ENCODE assay signal across 8 cellular contexts in the genomic region with DNA sequence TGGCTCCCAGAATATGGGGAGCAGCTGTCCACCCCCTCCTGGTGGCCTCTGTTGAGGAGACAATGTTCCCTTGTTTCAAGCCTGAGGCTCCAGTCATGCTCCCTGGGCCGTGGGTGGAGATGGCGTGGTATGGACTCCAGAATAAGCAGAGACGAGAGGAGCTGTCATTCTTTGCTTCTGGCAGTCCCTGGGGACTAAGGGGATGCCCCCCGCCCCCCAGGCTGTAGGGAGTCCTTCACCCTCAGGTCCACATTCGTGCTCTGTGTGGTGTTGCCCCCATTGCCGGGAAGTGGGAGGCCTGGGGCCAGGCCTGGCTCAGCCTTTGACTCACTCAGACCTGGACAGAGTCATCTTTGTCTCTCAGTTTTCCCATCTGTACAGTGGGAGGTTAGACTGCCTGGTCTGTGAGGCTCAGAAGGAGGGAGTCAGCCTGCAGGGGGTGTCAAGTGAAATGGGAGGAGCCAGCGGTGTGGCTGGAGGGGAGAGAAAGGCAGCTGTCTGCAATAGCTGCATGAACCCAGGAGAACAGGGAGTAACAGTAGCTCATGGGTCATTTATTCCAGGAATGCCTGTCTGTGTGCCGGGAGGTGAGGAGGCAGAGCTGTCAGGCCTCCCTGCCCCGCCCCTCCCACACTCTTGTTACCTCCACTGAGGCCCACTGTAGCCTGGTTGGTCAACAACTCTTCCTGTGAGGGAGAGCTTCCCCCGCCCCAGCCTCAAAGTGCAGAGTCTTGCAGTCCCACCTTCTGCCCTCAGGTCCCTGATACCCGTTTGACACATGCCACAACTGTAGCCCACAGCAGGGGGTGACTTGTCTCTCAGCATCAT. TPM values are rescaled to one million over a fixed set of nuclear protein-coding genes. Genes with fewer than 3 reads are reported as not detected.
DNase-seq lines count a peak whose midpoint lies in the region; ATAC-seq and TF ChIP-seq lines count a peak whose summit lies in the region.
"Had no signal": no experiment of that assay in that cellular context is flagged by ENCODE, and none has a peak within 500 bp of the region (broad histone marks: within the 10 kb centered on the region; RNA-seq: fewer than 3 reads in every experiment).

No MANE protein-coding gene starts in this region.

- no peak overlapping the region for H3K27ac Mint-ChIP-seq in activated CD8-positive, alpha-beta T cell treated with anti-CD3 and anti-CD28 coated beads for 36 hours
- peak overlapping the region; percentile 82 for H3K27ac Mint-ChIP-seq in stimulated activated naive B cell treated with anti-CD40 and anti-IgM and Interleukin-4, amounts not matched to agents 10 μg/mL and 1 μg/mL and 100 μg/mL, for 72 hours

- intact Hi-C loops in activated CD8-positive, alpha-beta T cell treated with anti-CD3 and anti-CD28 coated beads for 36 hours (cut with micrococcal nuclease): no loop called here

- no peak for DNase-seq in activated CD8-positive, alpha-beta T cell treated with anti-CD3 and anti-CD28 coated beads for 36 hours
- peak; percentile 67 to 69 for DNase-seq in hippocampal formation (lab: John Stamatoyannopoulos, UW)
- DNase-seq in stimulated activated naive B cell treated with anti-CD40 and anti-IgM and Interleukin-4, amounts not matched to agents 10 μg/mL and 1 μg/mL and 100 μg/mL, for 72 hours: peak; percentile 51
- no peak for DNase-seq in D341Med (ENCODE audit: low spot score)
- no peak for DNase-seq in NCI-H146 treated with DMSO at 0.1 percent for 48 hours (lab: John Stamatoyannopoulos, UW; ENCODE audit: unreplicated experiment)

- 0 out of 2 replicates have a peak, but pooled peaks cover 7% of the 10 kb centered on the region for H3K4me1 ChIP-seq in HEK293 (ENCODE audit: control insufficient read depth, insufficient read depth, low read length)

- CTCF ChIA-PET in HEK293 (lab: Yijun Ruan, JAX): interaction anchor here (0.7 to 3.6 kb wide), 6 partner anchors 10 to 364 kb away, joined by 3 to 28 read pairs (median 7); no protein-coding TSS in a partner anchor
- CTCF ChIA-PET in activated CD8-positive, alpha-beta T cell treated with anti-CD3 and anti-CD28 coated beads for 36 hours (lab: Charles Lee): interaction anchor here (0.8 to 3.7 kb wide), 8 partner anchors 11 to 46 kb away, joined by 3 to 17 read pairs (median 4); no protein-coding TSS in a partner anchor

- no peak overlapping the region for H3K4me3 Mint-ChIP-seq in activated CD8-positive, alpha-beta T cell treated with anti-CD3 and anti-CD28 coated beads for 36 hours
- peak overlapping the region; percentile 74 to 77 for H3K4me3 Mint-ChIP-seq in stimulated activated naive B cell treated with anti-CD40 and anti-IgM and Interleukin-4, amounts not matched to agents 10 μg/mL and 1 μg/mL and 100 μg/mL, for 72 hours

- no peaks in the 10 kb centered on the region for H3K4me1 Mint-ChIP-seq in activated CD8-positive, alpha-beta T cell treated with anti-CD3 and anti-CD28 coated beads for 36 hours (ENCODE audit: low read depth)
- H3K4me1 Mint-ChIP-seq in stimulated activated naive B cell treated with anti-CD40 and anti-IgM and Interleukin-4, amounts not matched to agents 10 μg/mL and 1 μg/mL and 100 μg/mL, for 72 hours: peaks cover 57 to 87% of the 10 kb centered on the region in 2 donors

- POLR2A ChIA-PET in HEK293 (lab: Yijun Ruan, JAX): interaction anchor here (0.8 to 1.2 kb wide), 4 partner anchors 9 to 62 kb away, joined by 3 read pairs; no protein-coding TSS in a partner anchor
- POLR2A ChIA-PET in activated CD8-positive, alpha-beta T cell treated with anti-CD3 and anti-CD28 coated beads for 36 hours (lab: Charles Lee): interaction anchor here (1.2 kb wide), 1 partner anchor 63 kb away, joined by 4 read pairs; no protein-coding TSS in a partner anchor

- H3K27ac ChIP-seq in HEK293 (ENCODE audit: extremely low read depth, low read depth, low read length): no peak overlapping the region

- no peak for TF ChIP-seq CTCF in HEK293 (tag by site-specific recombination; IDR thresholded peaks at IDR 0.05)
- no peak for TF ChIP-seq CTCF in activated CD8-positive, alpha-beta T cell treated with anti-CD3 and anti-CD28 coated beads for 36 hours (IDR thresholded peaks at IDR 0.05)

- no peaks in the 10 kb centered on the region for H3K9me3 Mint-ChIP-seq in activated CD8-positive, alpha-beta T cell treated with anti-CD3 and anti-CD28 coated beads for 36 hours
- H3K9me3 Mint-ChIP-seq in stimulated activated naive B cell treated with anti-CD40 and anti-IgM and Interleukin-4, amounts not matched to agents 10 μg/mL and 1 μg/mL and 100 μg/mL, for 72 hours: no peaks in the 10 kb centered on the region

- H3K36me3 ChIP-seq in HEK293 (ENCODE audit: control insufficient read depth in 2 of 2, insufficient read depth in 1 of 2, low read length in 2 of 2): no peaks in the 10 kb centered on the region

- no peak overlapping the region for H3K4me3 ChIP-seq in HEK293 (ENCODE audit: low read depth, low read length)

- H3K36me3 Mint-ChIP-seq in activated CD8-positive, alpha-beta T cell treated with anti-CD3 and anti-CD28 coated beads for 36 hours (ENCODE audit: low read depth): no peaks in the 10 kb centered on the region
- H3K36me3 Mint-ChIP-seq in stimulated activated naive B cell treated with anti-CD40 and anti-IgM and Interleukin-4, amounts not matched to agents 10 μg/mL and 1 μg/mL and 100 μg/mL, for 72 hours: peaks cover 54 to 84% of the 10 kb centered on the region in 2 donors

- peak; percentile 23 for ATAC-seq in activated CD8-positive, alpha-beta T cell treated with anti-CD3 and anti-CD28 coated beads for 36 hours
- peak; percentile 58 to 75 for ATAC-seq in stimulated activated naive B cell treated with anti-CD40 and anti-IgM and Interleukin-4, amounts not matched to agents 10 μg/mL and 1 μg/mL and 100 μg/mL, for 72 hours (replicated peaks)
- ATAC-seq in GM19023 (IDR thresholded peaks at IDR 0.05; ENCODE audit: unreplicated experiment): no peak

- H3K27me3 Mint-ChIP-seq in activated CD8-positive, alpha-beta T cell treated with anti-CD3 and anti-CD28 coated beads for 36 hours: peaks cover 7% of the 10 kb centered on the region
- no peaks in the 10 kb centered on the region for H3K27me3 Mint-ChIP-seq in stimulated activated naive B cell treated with anti-CD40 and anti-IgM and Interleukin-4, amounts not matched to agents 10 μg/mL and 1 μg/mL and 100 μg/mL, for 72 hours

- H3K9me3 ChIP-seq in HEK293 (ENCODE audit: control insufficient read depth, insufficient read depth, low read depth, low read length): no peaks in the 10 kb centered on the region

TF ChIP-seq in HEK293, 187 proteins besides CTCF, POLR2A, EP300 and RAD21:
- TF ChIP-seq WT1 (tag by site-specific recombination; IDR thresholded peaks at IDR 0.05): peak; percentile 88
- TF ChIP-seq, protein P1, sequence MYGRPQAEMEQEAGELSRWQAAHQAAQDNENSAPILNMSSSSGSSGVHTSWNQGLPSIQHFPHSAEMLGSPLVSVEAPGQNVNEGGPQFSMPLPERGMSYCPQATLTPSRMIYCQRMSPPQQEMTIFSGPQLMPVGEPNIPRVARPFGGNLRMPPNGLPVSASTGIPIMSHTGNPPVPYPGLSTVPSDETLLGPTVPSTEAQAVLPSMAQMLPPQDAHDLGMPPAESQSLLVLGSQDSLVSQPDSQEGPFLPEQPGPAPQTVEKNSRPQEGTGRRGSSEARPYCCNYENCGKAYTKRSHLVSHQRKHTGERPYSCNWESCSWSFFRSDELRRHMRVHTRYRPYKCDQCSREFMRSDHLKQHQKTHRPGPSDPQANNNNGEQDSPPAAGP (tag by site-specific recombination; IDR thresholded peaks at IDR 0.05): peak; percentile 51; the same call in 1 of the 2 replicates
- TF ChIP-seq ZNF548 (tag by site-specific recombination; IDR thresholded peaks at IDR 0.05): no peak
- TF ChIP-seq GLIS2 (tag by site-specific recombination; IDR thresholded peaks at IDR 0.05): 0 out of 2 replicates have a peak, but pooled peaks have one; percentile 28
- TF ChIP-seq SP7 (tag by site-specific recombination; IDR thresholded peaks at IDR 0.05): 0 out of 2 replicates have a peak, but pooled peaks have one; percentile 32
- TF ChIP-seq GLIS1 (tag by site-specific recombination; IDR thresholded peaks at IDR 0.05): peak; percentile 86
- TF ChIP-seq KLF8 (tag by site-specific recombination; IDR thresholded peaks at IDR 0.05): no peak
TF ChIP-seq in HEK293: peak in this region for 5.

RNA-seq across cellular contexts. Expression of a gene that starts 6.3 kb away (rescaled TPM):
- under 1 TPM; 0.07 to 0.41 TPM for total RNA-seq in activated CD8-positive, alpha-beta T cell treated with anti-CD3 and anti-CD28 coated beads for 36 hours

RNA-seq across cellular contexts. Expression of a gene that starts 42.2 kb away (rescaled TPM):
- total RNA-seq in activated CD8-positive, alpha-beta T cell treated with anti-CD3 and anti-CD28 coated beads for 36 hours: not detected
- total RNA-seq: T-helper 2 cell treated with Interferon-gamma antibody and Interleukin-4, amounts not matched to agents 100 ng/mL and 5 ng/mL, for 36 hours had no signal

Comparison
In these comparisons a context has a peak if more than half of its experiments do, and no peak if none do; other contexts are left out.
1. DNase-seq: peak in hippocampal formation (2 of 2) and stimulated activated naive B cell treated with anti-CD40 and anti-IgM and Interleukin-4, amounts not matched to agents 10 μg/mL and 1 μg/mL and 100 μg/mL, for 72 hours (single experiment); none in activated CD8-positive, alpha-beta T cell treated with anti-CD3 and anti-CD28 coated beads for 36 hours (single experiment), D341Med (single experiment) and NCI-H146 treated with DMSO at 0.1 percent for 48 hours (single experiment).